In the genomic region with DNA sequence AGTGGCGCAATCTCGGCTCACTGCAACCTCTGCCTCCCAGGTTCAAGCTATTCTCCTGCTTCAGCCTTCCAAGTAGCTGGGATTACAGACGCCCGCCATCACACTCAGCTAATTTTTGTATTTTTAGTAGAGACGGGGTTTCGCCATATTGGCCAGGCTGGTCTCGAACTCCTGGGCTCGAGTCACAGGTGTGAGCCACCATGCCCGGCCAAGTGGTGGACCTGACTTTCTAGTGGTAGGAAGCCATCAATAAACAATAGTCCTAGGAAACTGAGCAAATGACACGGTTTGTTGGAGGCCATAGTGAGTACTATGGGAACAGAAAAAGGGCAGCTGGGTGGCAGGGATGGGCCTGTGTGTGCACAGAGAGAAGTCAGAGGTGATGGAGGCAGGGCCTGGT, we compare ENCODE assay signal across 1 cellular context. TPM values are rescaled to one million over a fixed set of nuclear protein-coding genes. Genes with fewer than 3 reads are reported as not detected.
"Had no signal": no experiment of that assay in that cellular context is flagged by ENCODE, and none has a peak within 500 bp of the region (broad histone marks: within the 10 kb centered on the region; RNA-seq: fewer than 3 reads in every experiment).

No MANE protein-coding gene starts in this region.

RNA-seq across cellular contexts. Expression of gene KCNJ4, which starts 15.2 kb away (rescaled TPM):
- total RNA-seq: HT-29 had no signal
